1 cellular context compared by ENCODE assay signal in genomic region chr9:95302471-95302870, GRCh38.
TF ChIP-seq lines count a peak whose summit lies in the region.

No MANE protein-coding gene starts in this region.

TF ChIP-seq in GM23338, 12 proteins besides CTCF, POLR2A, EP300 and RAD21 (continued from another document):
- TF ChIP-seq ZNF462 (CRISPR knock-in tag; IDR thresholded peaks at IDR 0.05), result no peak
- TF ChIP-seq ZNF114 (CRISPR knock-in tag; IDR thresholded peaks at IDR 0.05), result no peak
- no peak for TF ChIP-seq JUNB (IDR thresholded peaks at IDR 0.05; ENCODE audit: unreplicated experiment)
